In genomic region chr1:13682443-13682842, GRCh38 we compare ENCODE assay signal across 35 cellular contexts.
"Had no signal": no experiment of that assay in that cellular context is flagged by ENCODE, and none has a peak within 500 bp of the region (broad histone marks: within the 10 kb centered on the region; RNA-seq: fewer than 3 reads in every experiment).

No MANE protein-coding gene starts in this region.

- DNase-seq: activated CD4-positive, alpha-beta memory T cell treated with anti-CD3 and anti-CD28 coated beads, Interleukin-2, amount 10 ng/mL, durations not matched to agents 7 days and 5 days; activated CD4-positive, alpha-beta T cell treated with anti-CD3 and anti-CD28 coated beads for 1 hour; activated CD4-positive, alpha-beta T cell treated with anti-CD3 and anti-CD28 coated beads for 48 hours; activated CD4-positive, CD25-positive, alpha-beta regulatory T cell; activated CD8-positive, alpha-beta memory T cell treated with anti-CD3 and anti-CD28 coated beads for 24 hours; activated CD8-positive, alpha-beta memory T cell treated with anti-CD3 and anti-CD28 coated beads, Interleukin-2, amount 10 ng/mL, durations not matched to agents 7 days and 5 days; activated CD8-positive, alpha-beta memory T cell treated with anti-CD3 and anti-CD28 coated beads, Interleukin-2, amount 50 U/mL, for 48 hours; activated effector memory CD4-positive, alpha-beta T cell treated with anti-CD3 and anti-CD28 coated beads, Interleukin-2, amount 50 U/mL, for 16 hours; activated naive CD4-positive, alpha-beta T cell; activated naive CD8-positive, alpha-beta T cell treated with anti-CD3 and anti-CD28 coated beads, Interleukin-2, amount 10 ng/mL, durations not matched to agents 7 days and 5 days; activated T-cell treated with anti-CD3 and anti-CD28 coated beads, Interleukin-2, amount 50 U/mL, for 48 hours; amygdala; KG1; NCI-H1092 treated with DMSO at 0.1 percent for 48 hours; NCI-H1417; NCI-H146; NCI-H187; NCI-H2029 treated with DMSO at 0.1 percent for 48 hours; NCI-H2107; NCI-H226; NCI-H510A; NCI-H69; NK-92 treated with Interleukin-12 subunit alpha and Interleukin-12 subunit beta, amount 100 ng/mL, for 24 hours; OCI-M1; Right ventricle myocardium superior; SW 1271; T-helper 1 cell; T-helper 2 cell; T-helper 9 cell had no signal

- H3K4me3 Mint-ChIP-seq: activated CD4-positive, alpha-beta memory T cell treated with anti-CD3 and anti-CD28 coated beads, Interleukin-2, amount 10 ng/mL, durations not matched to agents 7 days and 5 days; activated CD8-positive, alpha-beta memory T cell treated with anti-CD3 and anti-CD28 coated beads, Interleukin-2, amount 10 ng/mL, durations not matched to agents 7 days and 5 days; activated naive CD4-positive, alpha-beta T cell treated with anti-CD3 and anti-CD28 coated beads, Interleukin-2, amount 50 U/mL, for 24 hours; activated naive CD8-positive, alpha-beta T cell treated with anti-CD3 and anti-CD28 coated beads, Interleukin-2, amount 10 ng/mL, durations not matched to agents 7 days and 5 days; activated T-helper 17 cell treated with anti-CD3 and anti-CD28 coated beads, Interleukin-2, amount 50 U/mL, for 72 hours; central memory CD8-positive, alpha-beta T cell had no signal

- H3K4me3 ChIP-seq: ascending aorta, cardiac muscle cell had no signal

- H3K27ac Mint-ChIP-seq: activated CD4-positive, alpha-beta memory T cell treated with anti-CD3 and anti-CD28 coated beads, Interleukin-2, amount 10 ng/mL, durations not matched to agents 7 days and 5 days; activated CD8-positive, alpha-beta memory T cell treated with anti-CD3 and anti-CD28 coated beads, Interleukin-2, amount 10 ng/mL, durations not matched to agents 7 days and 5 days; activated naive CD4-positive, alpha-beta T cell treated with anti-CD3 and anti-CD28 coated beads, Interleukin-2, amount 50 U/mL, for 24 hours; activated naive CD8-positive, alpha-beta T cell treated with anti-CD3 and anti-CD28 coated beads, Interleukin-2, amount 10 ng/mL, durations not matched to agents 7 days and 5 days; activated T-helper 17 cell treated with anti-CD3 and anti-CD28 coated beads, Interleukin-2, amount 50 U/mL, for 72 hours had no signal

- H3K36me3 ChIP-seq: ascending aorta, cardiac muscle cell had no signal

- H3K4me1 ChIP-seq: ascending aorta had no signal

- ATAC-seq: activated CD8-positive, alpha-beta memory T cell treated with anti-CD3 and anti-CD28 coated beads, Interleukin-2, amount 10 ng/mL, durations not matched to agents 7 days and 5 days; activated T-helper 17 cell treated with anti-CD3 and anti-CD28 coated beads, Interleukin-2, amount 50 U/mL, for 72 hours had no signal

- H3K36me3 Mint-ChIP-seq: activated CD8-positive, alpha-beta memory T cell treated with anti-CD3 and anti-CD28 coated beads, Interleukin-2, amount 10 ng/mL, durations not matched to agents 7 days and 5 days; activated naive CD4-positive, alpha-beta T cell treated with anti-CD3 and anti-CD28 coated beads, Interleukin-2, amount 50 U/mL, for 24 hours; activated naive CD8-positive, alpha-beta T cell treated with anti-CD3 and anti-CD28 coated beads, Interleukin-2, amount 10 ng/mL, durations not matched to agents 7 days and 5 days had no signal

- H3K27me3 ChIP-seq: ascending aorta had no signal

- H3K9me3 ChIP-seq: ascending aorta had no signal

- H3K4me1 Mint-ChIP-seq: activated CD4-positive, alpha-beta memory T cell treated with anti-CD3 and anti-CD28 coated beads, Interleukin-2, amount 10 ng/mL, durations not matched to agents 7 days and 5 days; activated CD8-positive, alpha-beta memory T cell treated with anti-CD3 and anti-CD28 coated beads, Interleukin-2, amount 10 ng/mL, durations not matched to agents 7 days and 5 days; activated naive CD4-positive, alpha-beta T cell treated with anti-CD3 and anti-CD28 coated beads, Interleukin-2, amount 50 U/mL, for 24 hours; activated naive CD8-positive, alpha-beta T cell treated with anti-CD3 and anti-CD28 coated beads, Interleukin-2, amount 10 ng/mL, durations not matched to agents 7 days and 5 days; activated T-helper 17 cell treated with anti-CD3 and anti-CD28 coated beads, Interleukin-2, amount 50 U/mL, for 72 hours; central memory CD8-positive, alpha-beta T cell had no signal

- H3K9me3 Mint-ChIP-seq: activated CD4-positive, alpha-beta memory T cell treated with anti-CD3 and anti-CD28 coated beads, Interleukin-2, amount 10 ng/mL, durations not matched to agents 7 days and 5 days; activated naive CD4-positive, alpha-beta T cell treated with anti-CD3 and anti-CD28 coated beads, Interleukin-2, amount 50 U/mL, for 24 hours; activated T-helper 17 cell treated with anti-CD3 and anti-CD28 coated beads, Interleukin-2, amount 50 U/mL, for 72 hours; central memory CD8-positive, alpha-beta T cell had no signal

- H3K27ac ChIP-seq: ascending aorta, cardiac muscle cell, VCaP had no signal
